Comparison of ENCODE assay signal across 10 cellular contexts in the genomic region with DNA sequence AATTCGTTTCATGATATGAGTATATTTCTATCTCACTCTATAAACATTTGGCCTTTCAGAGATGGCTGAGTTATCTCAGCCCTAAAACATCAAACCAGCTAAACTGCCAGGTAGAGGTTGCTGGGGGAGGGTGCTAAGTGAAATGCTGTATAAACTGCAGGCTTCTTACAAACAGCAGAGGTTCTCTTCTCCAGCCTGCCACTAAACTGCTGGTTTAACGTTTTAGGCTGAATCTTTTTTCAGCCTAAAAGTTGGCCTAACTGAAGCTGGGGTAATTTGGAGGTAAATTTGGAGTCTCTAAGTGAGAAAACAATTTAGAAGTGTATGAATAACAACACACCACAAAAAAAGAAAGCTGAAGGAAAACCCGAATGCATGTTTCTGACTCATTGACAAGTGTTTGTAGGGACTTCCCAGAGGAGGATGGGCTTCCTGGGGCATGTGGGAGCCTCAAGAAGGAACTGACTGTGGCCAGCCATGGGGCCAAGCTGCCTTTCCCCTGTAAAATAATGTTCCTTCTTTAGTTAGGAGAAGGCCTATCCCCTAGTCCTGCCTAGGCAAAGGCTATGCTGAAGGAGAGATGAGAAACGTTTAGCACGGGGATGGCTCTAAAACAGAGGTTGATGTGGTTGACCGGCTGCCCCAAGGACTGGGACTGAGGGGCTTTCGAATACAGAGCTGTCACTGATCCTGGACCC. TPM values are rescaled to one million over a fixed set of nuclear protein-coding genes. Genes with fewer than 3 reads are reported as not detected.
DNase-seq lines count a peak whose midpoint lies in the region; ATAC-seq and TF ChIP-seq lines count a peak whose summit lies in the region.
"Had no signal": no experiment of that assay in that cellular context is flagged by ENCODE, and none has a peak within 500 bp of the region (broad histone marks: within the 10 kb centered on the region; RNA-seq: fewer than 3 reads in every experiment).

No MANE protein-coding gene starts in this region.

- peak overlapping the region; percentile 27 for H3K27ac ChIP-seq in effector memory CD4-positive, alpha-beta T cell (ENCODE audit: insufficient read depth, low read length, poor library complexity, severe bottlenecking)

- peak; percentile 65 for ATAC-seq in GM18502 (IDR thresholded peaks at IDR 0.05; ENCODE audit: poor library complexity, unreplicated experiment)
- peak; percentile 40 for ATAC-seq in HG02763 (IDR thresholded peaks at IDR 0.05; ENCODE audit: unreplicated experiment)
- peak; percentile 84 for ATAC-seq in T-helper 17 cell

- H3K27me3 Mint-ChIP-seq in T-helper 17 cell (no peaks in the 10 kb centered on the region), mesothelial cell of epicardium (ENCODE audit: low read depth) (no peaks in the 10 kb centered on the region)

- peaks cover 14% of the 10 kb centered on the region for H3K4me1 ChIP-seq in effector memory CD4-positive, alpha-beta T cell (ENCODE audit: control insufficient read depth, insufficient read depth, low read length, poor library complexity, severe bottlenecking)

- H3K9me3 Mint-ChIP-seq in mesothelial cell of epicardium: no peaks in the 10 kb centered on the region

- no peaks in the 10 kb centered on the region for H3K9me3 ChIP-seq in T-helper 17 cell (ENCODE audit: control insufficient read depth, low read length, poor library complexity, severe bottlenecking)
- H3K9me3 ChIP-seq in effector memory CD4-positive, alpha-beta T cell (ENCODE audit: control insufficient read depth, low read length): no peaks in the 10 kb centered on the region

- H3K27ac Mint-ChIP-seq in T-helper 17 cell: peak overlapping the region; percentile 81
- no peak overlapping the region for H3K27ac Mint-ChIP-seq in mesothelial cell of epicardium

- DNase-seq in T-helper 17 cell: no peak
- peak in 1 of 3 donors; percentile 3 for DNase-seq in effector memory CD4-positive, alpha-beta T cell
- peak; percentile 66 for DNase-seq in stimulated activated CD8-positive, alpha-beta memory T cell treated with anti-CD3 and anti-CD28 coated beads, Interleukin-4, amount 100 ng/mL, for 48 hours
- DNase-seq in SIG-M5 (lab: John Stamatoyannopoulos, UW): no peak
- no peak for DNase-seq in HUDEP-2 (lab: John Stamatoyannopoulos, UW; ENCODE audit: unreplicated experiment in 76 of 76)
- DNase-seq in mesothelial cell of epicardium (ENCODE audit: low spot score in 2 of 2, unreplicated experiment in 2 of 2): no peak

- no peak for TF ChIP-seq CTCF in mesothelial cell of epicardium (IDR thresholded peaks at IDR 0.05; ENCODE audit: unreplicated experiment)

- no peaks in the 10 kb centered on the region for H3K36me3 ChIP-seq in effector memory CD4-positive, alpha-beta T cell (ENCODE audit: control insufficient read depth, insufficient read depth, low read length)

- H3K36me3 Mint-ChIP-seq in T-helper 17 cell (ENCODE audit: low read depth): no peaks in the 10 kb centered on the region
- H3K36me3 Mint-ChIP-seq in mesothelial cell of epicardium: no peaks in the 10 kb centered on the region

- H3K4me3 ChIP-seq in effector memory CD4-positive, alpha-beta T cell (ENCODE audit: insufficient read depth, low read depth, low read length, poor library complexity, severe bottlenecking): no peak overlapping the region

- no peaks in the 10 kb centered on the region for H3K27me3 ChIP-seq in effector memory CD4-positive, alpha-beta T cell (replicated peaks; ENCODE audit: control insufficient read depth, insufficient read depth, low read length, poor library complexity, severe bottlenecking)

- H3K4me1 Mint-ChIP-seq in T-helper 17 cell: peaks cover 31% of the 10 kb centered on the region
- peaks cover 14% of the 10 kb centered on the region for H3K4me1 Mint-ChIP-seq in mesothelial cell of epicardium

- no peak overlapping the region for H3K4me3 Mint-ChIP-seq in T-helper 17 cell
- no peak overlapping the region for H3K4me3 Mint-ChIP-seq in mesothelial cell of epicardium

RNA-seq across cellular contexts. Expression of a gene that starts 44.3 kb away (rescaled TPM):
- total RNA-seq in T-helper 17 cell (not detected), mesothelial cell of epicardium (0.72 to 0.89 TPM (median 0.84 TPM) in 3 replicates)
- total RNA-seq: lung microvascular endothelial cell, NCI-H460 had no signal
